ENCODE assay signal across 3 cellular contexts in the genomic region with DNA sequence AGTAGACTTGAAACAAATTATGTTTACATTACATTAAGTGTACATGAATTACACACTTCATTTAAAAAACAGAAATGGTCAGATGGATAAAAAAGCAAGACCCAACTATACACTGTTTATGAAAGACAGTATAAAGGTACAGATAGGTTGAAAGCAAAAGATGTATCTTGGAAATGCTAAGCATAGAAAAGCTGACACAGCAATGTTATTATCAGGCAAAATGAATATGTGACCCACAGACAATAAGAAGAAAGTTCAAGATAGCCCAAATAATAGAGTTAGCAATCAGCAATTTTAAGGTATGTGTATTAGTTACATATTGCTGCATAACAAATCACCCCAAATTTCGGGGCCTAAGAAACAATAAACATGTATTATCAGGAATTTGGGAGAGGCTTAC.
A peak's percentile ranks its signal among the peaks of the same experiment; 100 is the strongest.
TF ChIP-seq lines count a peak whose summit lies in the region.

No MANE protein-coding gene starts in this region.

TF ChIP-seq in A549, 52 proteins besides CTCF, POLR2A, EP300 and RAD21:
- TF ChIP-seq MAFK (IDR thresholded peaks at IDR 0.05; ENCODE audit: partially characterized antibody) (peak; percentile 88), ZSCAN20 (CRISPR knock-in tag; IDR thresholded peaks at IDR 0.05) (no peak), HEYL (CRISPR knock-in tag; IDR thresholded peaks at IDR 0.05) (no peak)

TF ChIP-seq in IMR-90, 13 proteins besides CTCF, POLR2A, EP300 and RAD21:
- no peak for TF ChIP-seq RCOR1 (IDR thresholded peaks at IDR 0.05; ENCODE audit: insufficient replicate concordance, low read length)
- peak; percentile 87 for TF ChIP-seq MAFK (IDR thresholded peaks at IDR 0.05; ENCODE audit: low read depth, low read length)
- TF ChIP-seq CEBPB (IDR thresholded peaks at IDR 0.05; ENCODE audit: low read depth, low read length): no peak
- TF ChIP-seq USF2 (IDR thresholded peaks at IDR 0.05; ENCODE audit: low read depth, low read length): no peak

TF ChIP-seq in H1, 55 proteins besides CTCF, POLR2A, EP300 and RAD21:
- TF ChIP-seq MAFK (IDR thresholded peaks at IDR 0.05; ENCODE audit: low read depth, low read length) (peak; percentile 19; the same call in 1 of the 2 replicates), HDAC2 (IDR thresholded peaks at IDR 0.05; ENCODE audit: borderline replicate concordance in 1 of 2, low read depth in 2 of 2, low read length in 2 of 2) (no peak)
TF ChIP-seq in H1: peak in this region for 1.
